Comparison of ENCODE assay signal across 10 cellular contexts in genomic region chr5:61055434-61056006, GRCh38.
A peak's percentile ranks its signal among the peaks of the same experiment; 100 is the strongest.
DNase-seq lines count a peak whose midpoint lies in the region; ATAC-seq and TF ChIP-seq lines count a peak whose summit lies in the region.
"Had no signal": no experiment of that assay in that cellular context is flagged by ENCODE, and none has a peak within 500 bp of the region (broad histone marks: within the 10 kb centered on the region; RNA-seq: fewer than 3 reads in every experiment).

No MANE protein-coding gene starts in this region.

- no peaks in the 10 kb centered on the region for H4K20me1 ChIP-seq in osteoblast (ENCODE audit: insufficient read depth, low read length)

- no peak overlapping the region for H3K4me2 ChIP-seq in osteoblast (ENCODE audit: insufficient read depth, low read length)

- H3K4me3 ChIP-seq in osteoblast (ENCODE audit: insufficient read depth, low read length) = no peak overlapping the region

- CTCF ChIA-PET in RWPE1 (lab: Yijun Ruan, JAX) = interaction anchor here (0.6 to 1.6 kb wide), 13 partner anchors 15 to 1087 kb away, joined by 3 to 6 read pairs (median 4); no protein-coding TSS in a partner anchor

- DNase-seq in ACHN (peak; percentile 67), LoVo (ENCODE audit: low spot score) (peak; percentile 38), RWPE1 (ENCODE audit: low spot score) (peak; percentile 43), erythroblast (lab: John Stamatoyannopoulos, UW) (peak; percentile 45 to 56), osteoblast (ENCODE audit: insufficient read length, low spot score, missing footprints) (no peak), occipital lobe (lab: John Stamatoyannopoulos, UW) (no peak)

- H3K9me3 ChIP-seq in osteoblast (ENCODE audit: low read depth, low read length) = no peaks in the 10 kb centered on the region

- no peaks in the 10 kb centered on the region for H3K27me3 ChIP-seq in osteoblast (ENCODE audit: insufficient read depth, low read length)

- no peak overlapping the region for H2AFZ ChIP-seq in osteoblast (ENCODE audit: low read length)

- no peaks in the 10 kb centered on the region for H3K36me3 ChIP-seq in osteoblast (ENCODE audit: insufficient read depth, low read length)

- peaks cover 7% of the 10 kb centered on the region for H3K79me2 ChIP-seq in osteoblast (ENCODE audit: insufficient read depth, low read length)

- in situ Hi-C loops in ACHN (cut with HindIII; ENCODE audit: low pct_ligation_motif_present, low pct_unique_long_range_greater_than_20kb, low sequenced_read_pairs) = no loop called here

- H3K27ac ChIP-seq in RWPE1 (no peak overlapping the region), osteoblast (ENCODE audit: low read depth, low read length) (no peak overlapping the region)

- no peak for TF ChIP-seq POLR2A in erythroblast (IDR thresholded peaks at IDR 0.05; ENCODE audit: low read length)

- TF ChIP-seq CTCF in GM12873 (IDR thresholded peaks at IDR 0.05; ENCODE audit: insufficient read depth, low read depth, low read length, missing control alignments) (peak; percentile 65), RWPE1 (conservative IDR thresholded peaks at IDR 0.05; ENCODE audit: low read depth) (peak; percentile 69), osteoblast (IDR thresholded peaks at IDR 0.05; ENCODE audit: extremely low read depth, low read depth, low read length) (peak; percentile 69)

- peaks cover 35% of the 10 kb centered on the region for H3K4me1 ChIP-seq in osteoblast (ENCODE audit: insufficient read depth, low read length)

- POLR2A ChIA-PET in RWPE1 (lab: Yijun Ruan, JAX; ENCODE audit: low non-redundant PET) = no interaction called here

- no peak for ATAC-seq in GM18519 (IDR thresholded peaks at IDR 0.05; ENCODE audit: low FRiP score, unreplicated experiment)
- ATAC-seq: effector memory CD8-positive, alpha-beta T cell; stimulated activated naive CD8-positive, alpha-beta T cell treated with anti-CD3 and anti-CD28 coated beads, Interleukin-15, amount 100 ng/mL, for 72 hours had no signal

Comparison
In these comparisons a context has a peak if more than half of its experiments do, and no peak if none do; other contexts are left out.
1. DNase-seq: peak in ACHN (single experiment), LoVo (single experiment), RWPE1 (single experiment) and erythroblast (2 of 2); none in osteoblast (single experiment) and occipital lobe (single experiment).
2. Peak in every context shown above with its lines, with median percentiles within 50 percentile points of each other: CTCF ChIP-seq.